8 cellular contexts compared by ENCODE assay signal in the genomic region with DNA sequence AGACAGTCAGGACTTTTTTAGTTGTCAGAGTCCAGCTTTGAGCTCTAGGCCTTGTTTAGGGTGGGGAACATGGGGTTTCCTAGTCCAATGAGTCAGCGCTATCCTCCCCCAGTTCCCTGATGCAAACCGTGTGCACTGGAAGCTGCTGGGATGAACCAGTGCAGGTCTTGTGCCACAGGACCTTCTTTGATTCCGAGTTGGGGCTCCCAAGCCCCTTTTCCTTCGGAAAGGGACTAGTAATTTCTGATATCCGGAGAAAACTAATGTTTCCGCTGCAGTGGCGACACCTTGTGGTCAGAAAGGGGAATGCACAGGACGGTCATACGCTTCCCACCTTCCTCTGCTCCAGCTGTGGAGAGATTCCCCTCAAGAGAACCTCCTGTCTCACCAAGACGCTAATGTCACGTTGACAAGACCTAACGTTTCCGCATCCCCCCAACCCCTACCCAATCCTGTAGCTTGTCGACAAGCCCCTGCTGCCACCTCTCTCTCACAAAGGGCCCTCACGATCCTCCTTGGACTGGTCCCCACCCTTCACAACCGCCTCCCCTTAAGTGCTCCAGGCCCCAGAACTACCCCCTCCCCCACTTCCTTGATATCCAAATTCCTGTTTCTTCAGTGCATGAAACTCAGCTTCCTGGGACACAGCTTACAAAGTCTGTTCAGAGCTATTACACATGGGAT. TPM values are rescaled to one million over a fixed set of nuclear protein-coding genes. Genes with fewer than 3 reads are reported as not detected.
DNase-seq lines count a peak whose midpoint lies in the region; ATAC-seq and TF ChIP-seq lines count a peak whose summit lies in the region.

No MANE protein-coding gene starts in this region.

- WGBS in mesenchymal stem cell, result 10% methylated on average over 16 of the region's 16 CpGs

- no peaks in the 10 kb centered on the region for H3K9me3 Mint-ChIP-seq in Caco-2 (ENCODE audit: unreplicated experiment)

- no TSS peak for BruUV-seq in Caco-2 (replicated peaks; lab: Mats Ljungman, UMichigan)

- H3K27me3 ChIP-seq in Caco-2 (replicated peaks; ENCODE audit: control insufficient read depth, insufficient read depth, low read length) (no peaks in the 10 kb centered on the region), mesenchymal stem cell (ENCODE audit: control insufficient read depth in 1 of 2, insufficient read depth in 1 of 2, low read length in 2 of 2) (peaks cover 14 to 19% of the 10 kb centered on the region in 2 experiments)

- peak overlapping the region in 1 of 2 experiments; percentile 5 for H3K18ac ChIP-seq in mesenchymal stem cell (ENCODE audit: low read depth in 1 of 2, low read length in 2 of 2)

- peak overlapping the region; percentile 83 for H4K8ac ChIP-seq in mesenchymal stem cell (ENCODE audit: low read length)

- intact Hi-C loops in Caco-2 (cut with micrococcal nuclease; ENCODE audit: unreplicated experiment), result loop anchor here (1.0 kb wide), 1 partner anchor 149 kb away; no protein-coding TSS in a partner anchor

- peak overlapping the region; percentile 82 for H2BK15ac ChIP-seq in mesenchymal stem cell (ENCODE audit: low read depth, poor library complexity, severe bottlenecking)

- POLR2A ChIA-PET in Caco-2 (lab: Charles Lee) (no interaction called here), HEK293T (lab: Yijun Ruan, JAX) (interaction anchor here (0.6 to 1.6 kb wide), 5 partner anchors 145 to 220 kb away, joined by 3 to 7 read pairs (median 6); partner anchors contain the start of genes POGK and TADA1)

- H2BK5ac ChIP-seq in mesenchymal stem cell (ENCODE audit: low read depth, low read length, poor library complexity, severe bottlenecking), result no peak overlapping the region

- H3K79me1 ChIP-seq in mesenchymal stem cell (replicated peaks; ENCODE audit: low read length, poor library complexity, severe bottlenecking), result no peaks in the 10 kb centered on the region

- peak overlapping the region; percentile 80 for H2AFZ ChIP-seq in mesenchymal stem cell (ENCODE audit: low read depth, low read length)

- H3K4me1 Mint-ChIP-seq in Caco-2 (ENCODE audit: low read depth, unreplicated experiment), result no peaks in the 10 kb centered on the region

- peak overlapping the region; percentile 57 for H4K91ac ChIP-seq in mesenchymal stem cell (ENCODE audit: low read length)

- peak overlapping the region; percentile 44 for H3K4me3 Mint-ChIP-seq in Caco-2 (ENCODE audit: unreplicated experiment)

- no peaks in the 10 kb centered on the region for H3K36me3 Mint-ChIP-seq in Caco-2 (ENCODE audit: insufficient read depth, unreplicated experiment)

- H3K4me3 ChIP-seq in Caco-2 (ENCODE audit: low read depth, low read length) (no peak overlapping the region), mesenchymal stem cell (ENCODE audit: insufficient read depth in 1 of 2, low read depth in 1 of 2, low read length in 2 of 2) (no peak overlapping the region)

- H2AK5ac ChIP-seq in mesenchymal stem cell (ENCODE audit: low read length, severe bottlenecking), result no peak overlapping the region

- ATAC-seq in HG02884 (IDR thresholded peaks at IDR 0.05; ENCODE audit: unreplicated experiment), result no peak

- DNase-seq in Caco-2 (peak; percentile 72 to 81), HEK293T (ENCODE audit: extremely low spot score) (peak; percentile 77), NCI-H345 treated with DMSO at 0.1 percent for 48 hours (lab: John Stamatoyannopoulos, UW; ENCODE audit: unreplicated experiment) (peak; percentile 49), ecto neural progenitor cell (ENCODE audit: low spot score) (peak; percentile 87), mesenchymal stem cell (peak; percentile 72)
- DNase-seq in activated CD4-positive, alpha-beta T cell treated with anti-CD3 and anti-CD28 coated beads, Interleukin-2, amount 50 U/mL, for 1 hour, result peak; percentile 73
- peak; percentile 59 for DNase-seq in stimulated activated CD8-positive, alpha-beta memory T cell treated with anti-CD3 and anti-CD28 coated beads, Interleukin-15, amount 100 ng/mL, for 24 hours (ENCODE audit: low read depth)

- peak; percentile 90 to 95 for TF ChIP-seq CTCF in Caco-2 (IDR thresholded peaks at IDR 0.05; ENCODE audit: insufficient read depth in 1 of 2, low read depth in 1 of 2, low read length in 1 of 2, severe bottlenecking in 1 of 2, unreplicated experiment in 1 of 2)

- H3K36me3 ChIP-seq in Caco-2 (ENCODE audit: control insufficient read depth, insufficient read depth, low read length), result no peaks in the 10 kb centered on the region
- H3K36me3 ChIP-seq in mesenchymal stem cell (ENCODE audit: control insufficient read depth in 1 of 2, insufficient read depth in 2 of 2, low read depth in 1 of 2, low read length in 2 of 2), result no peaks in the 10 kb centered on the region

- H3K23ac ChIP-seq in mesenchymal stem cell (ENCODE audit: low read length in 2 of 2), result no peak overlapping the region

- CTCF ChIA-PET in Caco-2 (lab: Charles Lee) (interaction anchor here (0.6 to 8.3 kb wide), 7 partner anchors 15 to 173 kb away, joined by 3 to 186 read pairs (median 4); partner anchors contain the start of gene ILDR2), HEK293T (lab: Yijun Ruan, JAX) (interaction anchor here (0.6 to 6.6 kb wide), 13 partner anchors 15 to 1457 kb away, joined by 3 to 163 read pairs (median 3); no protein-coding TSS in a partner anchor)

- H3K4me1 ChIP-seq in Caco-2 (no peaks in the 10 kb centered on the region; the same call in 1 of the 2 replicates), mesenchymal stem cell (ENCODE audit: control insufficient read depth, insufficient read depth, low read depth, low read length) (peaks cover 6% of the 10 kb centered on the region)

- no peak overlapping the region for H3K14ac ChIP-seq in mesenchymal stem cell (ENCODE audit: low read length in 2 of 2)

- H3K9ac ChIP-seq in mesenchymal stem cell (ENCODE audit: low read length), result peak overlapping the region; percentile 61

- H3K4ac ChIP-seq in mesenchymal stem cell (ENCODE audit: low read depth in 1 of 2, low read length in 2 of 2), result peak overlapping the region; percentile 5 to 32

- H2BK120ac ChIP-seq in mesenchymal stem cell (ENCODE audit: low read depth, low read length), result no peak overlapping the region

- peak overlapping the region in 1 of 2 experiments; percentile 61 for H2BK12ac ChIP-seq in mesenchymal stem cell (ENCODE audit: low read length in 2 of 2)

- peak overlapping the region; percentile 5 for H3K4me2 ChIP-seq in mesenchymal stem cell (ENCODE audit: low read length, poor library complexity, severe bottlenecking)

- H3K27ac ChIP-seq in mesenchymal stem cell (ENCODE audit: low read length, poor library complexity, severe bottlenecking), result no peak overlapping the region

- H3K27me3 Mint-ChIP-seq in Caco-2 (ENCODE audit: insufficient read depth, unreplicated experiment), result no peaks in the 10 kb centered on the region

- no peaks in the 10 kb centered on the region for H3K9me3 ChIP-seq in Caco-2
- H3K9me3 ChIP-seq in mesenchymal stem cell (ENCODE audit: control insufficient read depth, low read length), result no peaks in the 10 kb centered on the region

- H3K27ac Mint-ChIP-seq in Caco-2 (ENCODE audit: unreplicated experiment), result no peak overlapping the region

TF ChIP-seq in HEK293T, 16 proteins besides CTCF, POLR2A, EP300 and RAD21:
- TF ChIP-seq TARDBP (IDR thresholded peaks at IDR 0.05) (no peak), FOXK2 (IDR thresholded peaks at IDR 0.05) (no peak), HDGF (IDR thresholded peaks at IDR 0.05; ENCODE audit: borderline replicate concordance) (no peak), L3MBTL2 (conservative IDR thresholded peaks at IDR 0.05) (no peak), ARNT (IDR thresholded peaks at IDR 0.05) (no peak)

RNA-seq across cellular contexts. Expression of gene GPA33, which starts 31.0 kb away (rescaled TPM):
- total RNA-seq in Caco-2 (2022), result not detected in 2 replicates
- polyA plus RNA-seq in mesenchymal stem cell (2013, experiment 1 of 2), result not detected
- polyA plus RNA-seq in mesenchymal stem cell (2013, experiment 2 of 2), result not detected

RNA-seq across cellular contexts. Expression of gene STYXL2, which starts 34.7 kb away (rescaled TPM):
- not detected in 2 replicates for total RNA-seq in Caco-2 (2022)
- 0.03 TPM for polyA plus RNA-seq in mesenchymal stem cell (2013, experiment 1 of 2)
- polyA plus RNA-seq in mesenchymal stem cell (2013, experiment 2 of 2), result not detected
